26 cellular contexts compared by ENCODE assay signal in the genomic region with DNA sequence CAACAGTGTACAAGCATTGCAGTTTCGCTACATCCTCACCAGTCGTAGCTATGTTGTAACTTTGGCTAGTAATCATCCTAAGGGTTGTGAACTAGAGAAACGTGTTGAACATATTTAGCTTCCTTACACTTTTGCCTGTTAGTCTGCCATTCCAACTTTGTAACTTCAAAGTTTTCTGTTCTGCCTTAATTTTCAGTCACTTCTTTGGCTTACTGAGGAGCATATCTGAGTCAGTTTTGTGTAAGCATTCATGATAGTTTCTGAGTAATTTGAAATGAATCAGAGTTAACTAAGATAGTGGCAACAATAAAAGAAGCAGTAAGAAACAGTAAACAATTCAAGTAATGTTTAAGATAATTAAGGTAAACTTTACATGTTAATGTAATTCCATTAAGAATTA. TPM values are rescaled to one million over a fixed set of nuclear protein-coding genes. Genes with fewer than 3 reads are reported as not detected.
A peak's percentile ranks its signal among the peaks of the same experiment; 100 is the strongest.
DNase-seq lines count a peak whose midpoint lies in the region; ATAC-seq, FAIRE-seq and TF ChIP-seq lines count a peak whose summit lies in the region.
"Had no signal": no experiment of that assay in that cellular context is flagged by ENCODE, and none has a peak within 500 bp of the region (broad histone marks: within the 10 kb centered on the region; RNA-seq: fewer than 3 reads in every experiment).

No MANE protein-coding gene starts in this region.

- TF ChIP-seq CTCF in A549 (IDR thresholded peaks at IDR 0.05) (no peak), fibroblast of the aortic adventitia (IDR thresholded peaks at IDR 0.05; ENCODE audit: insufficient read depth, low read length) (no peak)

- 87% methylated on average over 3 of the region's 3 CpGs for WGBS in A549 (ENCODE audit: missing lambda C conversion rate)

- TF ChIP-seq RAD21 in A549 (conservative IDR thresholded peaks at IDR 0.05 in 1 of 2, IDR thresholded peaks at IDR 0.05 in 1 of 2) = no peak

- DNase-seq in A549 (ENCODE audit: low read depth in 1 of 2, low spot score in 1 of 2) = no peak
- DNase-seq in H54 (ENCODE audit: insufficient read length, low spot score) = no peak
- peak; percentile 12 for DNase-seq in astrocyte of the hippocampus (ENCODE audit: low read depth, low spot score)
- DNase-seq in fibroblast of the aortic adventitia (ENCODE audit: low read depth) = peak; percentile 21
- DNase-seq in NCI-H146 (lab: John Stamatoyannopoulos, UW) = no peak
- no peak for DNase-seq in stimulated activated CD4-positive, alpha-beta T cell treated with anti-CD3 and anti-CD28 coated beads, Interleukin-4, amount 100 ng/mL, for 1 hour
- no peak for DNase-seq in stimulated activated CD4-positive, alpha-beta T cell treated with anti-CD3 and anti-CD28 coated beads, Interleukin-2, amount 100 ng/mL, for 48 hours
- no peak for DNase-seq in KG1 (lab: John Stamatoyannopoulos, UW)
- DNase-seq: activated CD4-positive, alpha-beta T cell treated with anti-CD3 and anti-CD28 coated beads, Interleukin-2, amount 50 U/mL, for 4 hours; activated naive CD8-positive, alpha-beta T cell treated with anti-CD3 and anti-CD28 coated beads, Interleukin-2, amount 10 ng/mL, durations not matched to agents 7 days and 5 days; Calu3; cerebellar nuclear complex; dorsolateral prefrontal cortex; left colon; mammary epithelial cell; NCI-H1092 treated with DMSO at 0.1 percent for 48 hours; NCI-H2029; NCI-H526 treated with DMSO at 0.1 percent for 48 hours; nephron progenitor cell; Peyer's patch; stimulated activated CD4-positive, alpha-beta T cell treated with anti-CD3 and anti-CD28 coated beads, Interleukin-2, amount 100 ng/mL, for 24 hours; T-cell had no signal

- H3K4me3 ChIP-seq in A549 (no peak overlapping the region), fibroblast of the aortic adventitia (ENCODE audit: low read depth, low read length) (no peak overlapping the region)
- H3K4me3 ChIP-seq: dorsolateral prefrontal cortex, GM23338, Peyer's patch had no signal

- H3K4me2 ChIP-seq in A549 = no peak overlapping the region
- H3K4me2 ChIP-seq: GM23338 had no signal

- no peak for TF ChIP-seq POLR2A in A549 (IDR thresholded peaks at IDR 0.05; ENCODE audit: low read length)
- no peak for TF ChIP-seq POLR2A in H54 (IDR thresholded peaks at IDR 0.05; ENCODE audit: low read depth, low read length)

- H3K4me1 ChIP-seq in A549 = peaks cover 7% of the 10 kb centered on the region
- H3K4me1 ChIP-seq: foreskin keratinocyte, parathyroid adenoma, Peyer's patch had no signal

- FAIRE-seq in A549 (lab: Jason Lieb, UNC) (peak; percentile 80), H54 (lab: Jason Lieb, UNC) (peak; percentile 60)
- FAIRE-seq: GM12891 had no signal

- H3K27ac ChIP-seq in A549 = no peak overlapping the region
- H3K27ac ChIP-seq: dorsolateral prefrontal cortex, foreskin keratinocyte, parathyroid adenoma, Peyer's patch had no signal

- POLR2A ChIA-PET in A549 (lab: Yijun Ruan, JAX) = no interaction called here

- TF ChIP-seq EP300 in A549 (IDR thresholded peaks at IDR 0.05) = no peak

- CTCF ChIA-PET in A549 (lab: Yijun Ruan, JAX) = interaction anchor here (0.6 to 2.0 kb wide), 4 partner anchors 13 to 230 kb away, joined by 3 to 5 read pairs (median 3); no protein-coding TSS in a partner anchor

- no peaks in the 10 kb centered on the region for H3K9me3 ChIP-seq in A549
- H3K9me3 ChIP-seq: Peyer's patch had no signal

- no peak for ATAC-seq in A549
- ATAC-seq: foreskin keratinocyte, GM23338, left colon, T-cell had no signal

TF ChIP-seq in A549, 52 proteins besides CTCF, POLR2A, EP300 and RAD21:
- no peak for TF ChIP-seq EHF (CRISPR knock-in tag; IDR thresholded peaks at IDR 0.05)
- TF ChIP-seq RNF2 (IDR thresholded peaks at IDR 0.05; ENCODE audit: borderline replicate concordance, low read depth) = no peak
- TF ChIP-seq, protein P1, sequence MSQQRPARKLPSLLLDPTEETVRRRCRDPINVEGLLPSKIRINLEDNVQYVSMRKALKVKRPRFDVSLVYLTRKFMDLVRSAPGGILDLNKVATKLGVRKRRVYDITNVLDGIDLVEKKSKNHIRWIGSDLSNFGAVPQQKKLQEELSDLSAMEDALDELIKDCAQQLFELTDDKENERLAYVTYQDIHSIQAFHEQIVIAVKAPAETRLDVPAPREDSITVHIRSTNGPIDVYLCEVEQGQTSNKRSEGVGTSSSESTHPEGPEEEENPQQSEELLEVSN (IDR thresholded peaks at IDR 0.05; ENCODE audit: borderline replicate concordance, low read depth) = no peak
- no peak for TF ChIP-seq NFE2L2 (conservative IDR thresholded peaks at IDR 0.05; ENCODE audit: low read length)
- no peak for TF ChIP-seq BHLHE40 (IDR thresholded peaks at IDR 0.05; ENCODE audit: low read depth, low read length)
- TF ChIP-seq, protein P2, sequence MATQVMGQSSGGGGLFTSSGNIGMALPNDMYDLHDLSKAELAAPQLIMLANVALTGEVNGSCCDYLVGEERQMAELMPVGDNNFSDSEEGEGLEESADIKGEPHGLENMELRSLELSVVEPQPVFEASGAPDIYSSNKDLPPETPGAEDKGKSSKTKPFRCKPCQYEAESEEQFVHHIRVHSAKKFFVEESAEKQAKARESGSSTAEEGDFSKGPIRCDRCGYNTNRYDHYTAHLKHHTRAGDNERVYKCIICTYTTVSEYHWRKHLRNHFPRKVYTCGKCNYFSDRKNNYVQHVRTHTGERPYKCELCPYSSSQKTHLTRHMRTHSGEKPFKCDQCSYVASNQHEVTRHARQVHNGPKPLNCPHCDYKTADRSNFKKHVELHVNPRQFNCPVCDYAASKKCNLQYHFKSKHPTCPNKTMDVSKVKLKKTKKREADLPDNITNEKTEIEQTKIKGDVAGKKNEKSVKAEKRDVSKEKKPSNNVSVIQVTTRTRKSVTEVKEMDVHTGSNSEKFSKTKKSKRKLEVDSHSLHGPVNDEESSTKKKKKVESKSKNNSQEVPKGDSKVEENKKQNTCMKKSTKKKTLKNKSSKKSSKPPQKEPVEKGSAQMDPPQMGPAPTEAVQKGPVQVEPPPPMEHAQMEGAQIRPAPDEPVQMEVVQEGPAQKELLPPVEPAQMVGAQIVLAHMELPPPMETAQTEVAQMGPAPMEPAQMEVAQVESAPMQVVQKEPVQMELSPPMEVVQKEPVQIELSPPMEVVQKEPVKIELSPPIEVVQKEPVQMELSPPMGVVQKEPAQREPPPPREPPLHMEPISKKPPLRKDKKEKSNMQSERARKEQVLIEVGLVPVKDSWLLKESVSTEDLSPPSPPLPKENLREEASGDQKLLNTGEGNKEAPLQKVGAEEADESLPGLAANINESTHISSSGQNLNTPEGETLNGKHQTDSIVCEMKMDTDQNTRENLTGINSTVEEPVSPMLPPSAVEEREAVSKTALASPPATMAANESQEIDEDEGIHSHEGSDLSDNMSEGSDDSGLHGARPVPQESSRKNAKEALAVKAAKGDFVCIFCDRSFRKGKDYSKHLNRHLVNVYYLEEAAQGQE (IDR thresholded peaks at IDR 0.05) = no peak
- no peak for TF ChIP-seq ZSCAN20 (CRISPR knock-in tag; IDR thresholded peaks at IDR 0.05)

RNA-seq across cellular contexts. Expression of gene MCCC2, which starts 58.9 kb away (rescaled TPM):
- polyA plus RNA-seq in A549 (2011; rRNA removed) (69.9 and 88.4 TPM in 2 replicates), A549 (2017; fragmentation: RNase III; extraction: RNeasy Plus Mini Kit Qiagen cat#74134 plus additional on column Dnase treatment) (47.4 to 52.7 TPM (median 49.4 TPM) in 3 replicates)
- 36.1 and 46.1 TPM in 2 replicates for polyA plus RNA-seq in A549 (2012; cell fraction: cytosol; rRNA removed)
- 24.8 and 39.9 TPM in 2 replicates for polyA plus RNA-seq in A549 (2012; cell fraction: nucleus; rRNA removed)
- 40.0 and 44.1 TPM in 2 replicates for polyA minus RNA-seq in A549 (2011; rRNA and poly(A)+ RNA removed)
- 13.1 and 23.3 TPM in 2 replicates for total RNA-seq in fibroblast of the aortic adventitia (ENCODE audit: low replicate concordance)

Comparison
In these comparisons a context has a peak if more than half of its experiments do, and no peak if none do; other contexts are left out.
1. DNase-seq: peak in astrocyte of the hippocampus (single experiment) and fibroblast of the aortic adventitia (single experiment); none in A549 (0 of 2), H54 (single experiment), NCI-H146 (single experiment), stimulated activated CD4-positive, alpha-beta T cell treated with anti-CD3 and anti-CD28 coated beads, Interleukin-4, amount 100 ng/mL, for 1 hour (single experiment), stimulated activated CD4-positive, alpha-beta T cell treated with anti-CD3 and anti-CD28 coated beads, Interleukin-2, amount 100 ng/mL, for 48 hours (0 of 2) and KG1 (single experiment).